In the genomic region with DNA sequence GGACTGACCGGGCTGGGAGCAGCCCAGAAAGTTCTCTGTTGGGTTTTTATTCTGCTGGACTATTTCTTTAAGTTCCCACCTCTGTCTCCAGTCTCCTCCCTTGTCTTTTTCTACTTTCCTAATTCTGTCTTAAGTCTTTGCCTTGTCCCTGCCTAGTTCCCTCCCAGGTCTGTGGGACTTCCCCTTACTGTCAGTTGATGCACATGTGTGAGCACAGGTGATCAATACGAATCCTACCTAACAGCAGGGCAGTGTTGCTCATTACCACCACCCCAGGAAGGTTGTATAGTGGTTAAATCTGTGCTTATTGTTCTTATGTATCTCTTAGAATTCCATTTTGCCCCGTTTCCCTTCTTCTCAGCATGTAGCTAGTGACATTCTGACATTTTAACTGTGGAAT, we compare ENCODE assay signal across 19 cellular contexts.
"Had no signal": no experiment of that assay in that cellular context is flagged by ENCODE, and none has a peak within 500 bp of the region (broad histone marks: within the 10 kb centered on the region; RNA-seq: fewer than 3 reads in every experiment).

No MANE protein-coding gene starts in this region.

- H3K27ac ChIP-seq: brain microvascular endothelial cell, skin epidermis, upper lobe of left lung had no signal

- H3K27me3 Mint-ChIP-seq: activated CD4-positive, alpha-beta T cell treated with anti-CD3 and anti-CD28 coated beads, Interleukin-2, amount 10 ng/mL, durations not matched to agents 7 days and 5 days; activated naive CD8-positive, alpha-beta T cell treated with anti-CD3 and anti-CD28 coated beads, Interleukin-2, amount 10 ng/mL, durations not matched to agents 7 days and 5 days; natural killer cell treated with Interleukin-12 subunit alpha and Interleukin-12 subunit beta and Interleukin-15 and Interleukin-18, amount 100 ng/mL, for 72 hours; progenitor cell of endocrine pancreas; stimulated activated naive CD8-positive, alpha-beta T cell treated with anti-CD3 and anti-CD28 coated beads, Interleukin-15, Interleukin-2, amounts not matched to agents 100 ng/mL and 50 ng/mL, for 24 hours had no signal

- H3K4me3 ChIP-seq: skin epidermis, upper lobe of left lung had no signal

- H3K9me3 Mint-ChIP-seq: activated CD4-positive, alpha-beta T cell treated with anti-CD3 and anti-CD28 coated beads, Interleukin-2, amount 10 ng/mL, durations not matched to agents 7 days and 5 days; activated naive CD8-positive, alpha-beta T cell treated with anti-CD3 and anti-CD28 coated beads, Interleukin-2, amount 10 ng/mL, durations not matched to agents 7 days and 5 days had no signal

- H3K27ac Mint-ChIP-seq: activated CD4-positive, alpha-beta T cell treated with anti-CD3 and anti-CD28 coated beads, Interleukin-2, amount 10 ng/mL, durations not matched to agents 7 days and 5 days; activated naive CD8-positive, alpha-beta T cell treated with anti-CD3 and anti-CD28 coated beads, Interleukin-2, amount 10 ng/mL, durations not matched to agents 7 days and 5 days; natural killer cell treated with Interleukin-12 subunit alpha and Interleukin-12 subunit beta and Interleukin-15 and Interleukin-18, amount 100 ng/mL, for 72 hours; progenitor cell of endocrine pancreas; stimulated activated naive CD8-positive, alpha-beta T cell treated with anti-CD3 and anti-CD28 coated beads, Interleukin-15, Interleukin-2, amounts not matched to agents 100 ng/mL and 50 ng/mL, for 24 hours; T-helper 2 cell treated with Interferon-gamma antibody and Interleukin-4, amounts not matched to agents 5 μg/mL and 100 μg/mL, for 36 hours had no signal

- H3K9me3 ChIP-seq: upper lobe of left lung had no signal

- H3K36me3 Mint-ChIP-seq: activated naive CD8-positive, alpha-beta T cell treated with anti-CD3 and anti-CD28 coated beads, Interleukin-2, amount 10 ng/mL, durations not matched to agents 7 days and 5 days; natural killer cell treated with Interleukin-12 subunit alpha and Interleukin-12 subunit beta and Interleukin-15 and Interleukin-18, amount 100 ng/mL, for 72 hours had no signal

- H3K4me3 Mint-ChIP-seq: activated CD4-positive, alpha-beta T cell treated with anti-CD3 and anti-CD28 coated beads, Interleukin-2, amount 10 ng/mL, durations not matched to agents 7 days and 5 days; activated naive CD8-positive, alpha-beta T cell treated with anti-CD3 and anti-CD28 coated beads, Interleukin-2, amount 10 ng/mL, durations not matched to agents 7 days and 5 days; natural killer cell treated with Interleukin-12 subunit alpha and Interleukin-12 subunit beta and Interleukin-15 and Interleukin-18, amount 100 ng/mL, for 72 hours; stimulated activated naive CD8-positive, alpha-beta T cell treated with anti-CD3 and anti-CD28 coated beads, Interleukin-15, Interleukin-2, amounts not matched to agents 100 ng/mL and 50 ng/mL, for 24 hours; T-helper 2 cell treated with Interferon-gamma antibody and Interleukin-4, amounts not matched to agents 5 μg/mL and 100 μg/mL, for 36 hours had no signal

- H3K36me3 ChIP-seq: brain microvascular endothelial cell, upper lobe of left lung had no signal

- ATAC-seq: left lobe of liver; natural killer cell treated with Interleukin-12 subunit alpha and Interleukin-12 subunit beta and Interleukin-15 and Interleukin-18, amount 100 ng/mL, for 72 hours; right cardiac atrium had no signal

- H3K4me1 ChIP-seq: upper lobe of left lung had no signal

- H3K27me3 ChIP-seq: brain microvascular endothelial cell, upper lobe of left lung had no signal

- H3K4me1 Mint-ChIP-seq: activated CD4-positive, alpha-beta T cell treated with anti-CD3 and anti-CD28 coated beads, Interleukin-2, amount 10 ng/mL, durations not matched to agents 7 days and 5 days; activated naive CD8-positive, alpha-beta T cell treated with anti-CD3 and anti-CD28 coated beads, Interleukin-2, amount 10 ng/mL, durations not matched to agents 7 days and 5 days had no signal

- DNase-seq: activated CD4-positive, alpha-beta T cell treated with anti-CD3 and anti-CD28 coated beads, Interleukin-2, amount 10 ng/mL, durations not matched to agents 7 days and 5 days; activated CD4-positive, CD25-positive, alpha-beta regulatory T cell; activated naive CD8-positive, alpha-beta T cell treated with anti-CD3 and anti-CD28 coated beads, Interleukin-2, amount 10 ng/mL, durations not matched to agents 7 days and 5 days; brain microvascular endothelial cell; cerebellar nuclear complex; effector memory CD4-positive, alpha-beta T cell; foreskin melanocyte; islet precursor cell; occipital lobe; right cardiac atrium; stimulated activated CD4-positive, alpha-beta T cell treated with anti-CD3 and anti-CD28 coated beads, Interleukin-4, amount 100 ng/mL, for 4 hours; stimulated activated CD8-positive, alpha-beta memory T cell treated with anti-CD3 and anti-CD28 coated beads, Interleukin-4, amount 100 ng/mL, for 48 hours; upper lobe of left lung had no signal
